In the genomic region with DNA sequence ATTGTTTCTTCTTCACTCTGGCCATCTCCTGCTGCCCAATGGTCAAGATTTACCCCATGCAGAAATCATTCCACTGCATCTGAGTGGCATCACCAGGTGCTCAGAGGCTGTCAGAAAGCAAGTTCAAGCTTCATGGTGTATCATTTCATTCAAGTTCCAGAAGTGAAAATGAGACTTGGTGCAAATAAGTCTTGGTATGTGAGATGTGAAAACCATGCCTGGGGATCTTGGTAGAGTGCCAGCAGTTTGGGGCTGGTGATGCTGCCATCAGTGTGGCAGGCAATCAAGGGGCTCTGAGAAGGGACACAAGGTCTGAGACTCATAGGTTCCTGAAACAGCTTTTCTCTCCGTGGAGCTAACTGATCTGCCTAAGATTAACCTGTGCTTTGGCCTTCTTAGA, we compare ENCODE assay signal across 11 cellular contexts. TPM values are rescaled to one million over a fixed set of nuclear protein-coding genes. Genes with fewer than 3 reads are reported as not detected.
A peak's percentile ranks its signal among the peaks of the same experiment; 100 is the strongest.
DNase-seq lines count a peak whose midpoint lies in the region; ATAC-seq, FAIRE-seq and TF ChIP-seq lines count a peak whose summit lies in the region.
"Had no signal": no experiment of that assay in that cellular context is flagged by ENCODE, and none has a peak within 500 bp of the region (broad histone marks: within the 10 kb centered on the region; RNA-seq: fewer than 3 reads in every experiment).

No MANE protein-coding gene starts in this region.

- no peak for TF ChIP-seq POLR2A in GM12892 (IDR thresholded peaks at IDR 0.05; ENCODE audit: low read depth, low read length)

- FAIRE-seq in GM12892 (lab: Jason Lieb, UNC), result peak; percentile 72
- FAIRE-seq: colon had no signal

- DNase-seq in GM12892 (ENCODE audit: insufficient read length) (no peak), dermis blood vessel endothelial cell (no peak), NCI-H128 (lab: John Stamatoyannopoulos, UW; ENCODE audit: unreplicated experiment) (no peak), NCI-H345 treated with DMSO at 0.1 percent for 48 hours (lab: John Stamatoyannopoulos, UW; ENCODE audit: unreplicated experiment) (no peak), ecto neural progenitor cell (ENCODE audit: low spot score) (no peak)
- DNase-seq in activated T-cell treated with anti-CD3 and anti-CD28 coated beads, Interleukin-2, amount 50 U/mL, for 1 hour, result peak; percentile 52
- peak; percentile 63 to 82 for DNase-seq in stimulated activated CD4-positive, alpha-beta T cell treated with anti-CD3 and anti-CD28 coated beads, Interleukin-12 subunit alpha, Interleukin-12 subunit beta, amount 100 ng/mL, for 24 hours (ENCODE audit: low read depth in 2 of 2)
- DNase-seq: SHP77 treated with DMSO at 0.1 percent for 48 hours, sigmoid colon had no signal

- peak; percentile 74 for ATAC-seq in HG03439 (IDR thresholded peaks at IDR 0.05; ENCODE audit: unreplicated experiment)

RNA-seq across cellular contexts. Expression of a gene that starts 52.0 kb away (rescaled TPM):
- not detected for polyA plus RNA-seq in GM12892 (2012; ENCODE audit: missing spikeins)
- total RNA-seq in dermis blood vessel endothelial cell, result not detected in 2 replicates

Comparison
In these comparisons a context has a peak if more than half of its experiments do, and no peak if none do; other contexts are left out.
1. DNase-seq: peak in activated T-cell treated with anti-CD3 and anti-CD28 coated beads, Interleukin-2, amount 50 U/mL, for 1 hour (single experiment) and stimulated activated CD4-positive, alpha-beta T cell treated with anti-CD3 and anti-CD28 coated beads, Interleukin-12 subunit alpha, Interleukin-12 subunit beta, amount 100 ng/mL, for 24 hours (2 of 2); none in GM12892 (single experiment), dermis blood vessel endothelial cell (single experiment), NCI-H128 (single experiment), NCI-H345 treated with DMSO at 0.1 percent for 48 hours (single experiment) and ecto neural progenitor cell (single experiment).